1 cellular context compared by ENCODE assay signal in the genomic region with DNA sequence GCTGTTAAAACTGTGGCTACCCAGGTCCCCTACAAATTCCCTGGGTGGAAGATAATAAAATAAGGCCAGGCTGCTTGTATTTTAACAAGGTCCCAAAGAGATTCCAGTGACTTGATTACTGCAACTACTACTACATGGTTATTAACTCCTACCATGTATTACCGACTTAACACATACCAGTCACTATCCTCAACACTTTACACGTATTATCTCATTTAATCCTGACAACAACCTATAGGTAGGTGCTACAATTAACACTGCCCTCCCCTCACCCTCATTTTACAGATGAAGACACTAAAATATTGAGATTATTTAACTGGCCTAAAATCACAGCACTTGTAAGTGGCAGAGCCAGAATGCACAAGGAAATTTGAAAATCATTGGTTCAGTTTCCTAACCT.
TF ChIP-seq lines count a peak whose summit lies in the region.

No MANE protein-coding gene starts in this region.

TF ChIP-seq in IMR-90, 13 proteins besides CTCF, POLR2A, EP300 and RAD21:
- TF ChIP-seq, protein P1, sequence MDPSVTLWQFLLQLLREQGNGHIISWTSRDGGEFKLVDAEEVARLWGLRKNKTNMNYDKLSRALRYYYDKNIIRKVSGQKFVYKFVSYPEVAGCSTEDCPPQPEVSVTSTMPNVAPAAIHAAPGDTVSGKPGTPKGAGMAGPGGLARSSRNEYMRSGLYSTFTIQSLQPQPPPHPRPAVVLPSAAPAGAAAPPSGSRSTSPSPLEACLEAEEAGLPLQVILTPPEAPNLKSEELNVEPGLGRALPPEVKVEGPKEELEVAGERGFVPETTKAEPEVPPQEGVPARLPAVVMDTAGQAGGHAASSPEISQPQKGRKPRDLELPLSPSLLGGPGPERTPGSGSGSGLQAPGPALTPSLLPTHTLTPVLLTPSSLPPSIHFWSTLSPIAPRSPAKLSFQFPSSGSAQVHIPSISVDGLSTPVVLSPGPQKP (IDR thresholded peaks at IDR 0.05; ENCODE audit: borderline replicate concordance, low read depth, low read length) = no peak
- TF ChIP-seq BHLHE40 (IDR thresholded peaks at IDR 0.05; ENCODE audit: low read depth, low read length) = no peak
- TF ChIP-seq CHD1 (IDR thresholded peaks at IDR 0.05; ENCODE audit: low read depth, low read length) = no peak
- TF ChIP-seq FOS (IDR thresholded peaks at IDR 0.05; ENCODE audit: low read depth, low read length) = no peak
- TF ChIP-seq RFX5 (IDR thresholded peaks at IDR 0.05; ENCODE audit: low read depth, low read length) = no peak
- no peak for TF ChIP-seq RCOR1 (IDR thresholded peaks at IDR 0.05; ENCODE audit: insufficient replicate concordance, low read length)
- no peak for TF ChIP-seq MAFK (IDR thresholded peaks at IDR 0.05; ENCODE audit: low read depth, low read length)
- no peak for TF ChIP-seq CEBPB (IDR thresholded peaks at IDR 0.05; ENCODE audit: low read depth, low read length)
- no peak for TF ChIP-seq MXI1 (IDR thresholded peaks at IDR 0.05; ENCODE audit: borderline replicate concordance, low read depth, low read length)
- TF ChIP-seq NFE2L2 (IDR thresholded peaks at IDR 0.05; ENCODE audit: low read depth, low read length) = no peak
- no peak for TF ChIP-seq MAZ (IDR thresholded peaks at IDR 0.05; ENCODE audit: borderline replicate concordance, low read depth, low read length)
TF ChIP-seq in IMR-90: peak in this region for 0.
